Comparison of ENCODE assay signal across 30 cellular contexts in the genomic region with DNA sequence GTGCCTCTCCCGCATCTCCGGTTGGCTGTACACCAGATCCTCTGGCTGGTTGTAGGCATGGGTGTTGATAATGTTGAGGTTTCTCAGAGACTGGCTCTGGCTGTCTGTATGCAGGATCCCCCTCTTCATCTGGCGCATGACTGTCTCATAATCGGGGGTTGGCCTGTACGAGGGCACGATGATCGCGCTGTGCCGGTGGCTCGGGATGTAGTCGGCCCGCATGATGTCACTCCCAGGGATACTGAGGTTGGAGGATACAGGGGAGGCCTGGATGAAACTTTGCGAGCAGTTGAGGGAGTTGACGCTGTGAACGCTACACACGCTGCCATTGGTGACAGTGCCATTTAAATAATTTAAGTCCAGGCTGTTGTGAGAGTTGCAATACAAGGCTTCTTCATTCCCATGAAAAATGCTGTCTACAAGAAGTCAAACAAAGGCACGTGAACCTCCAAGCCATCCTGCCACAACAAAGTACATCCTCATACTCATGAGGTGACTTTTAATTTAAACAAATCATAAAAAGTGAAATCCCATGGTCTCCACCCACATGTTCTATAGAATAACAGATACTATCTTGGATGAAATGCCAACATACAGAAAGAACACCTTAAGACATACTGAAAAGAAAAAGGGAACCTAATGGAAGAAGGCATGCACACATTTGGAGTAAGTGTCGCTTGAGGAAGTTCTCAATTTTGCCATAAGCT.
"Had no signal": no experiment of that assay in that cellular context is flagged by ENCODE, and none has a peak within 500 bp of the region (broad histone marks: within the 10 kb centered on the region; RNA-seq: fewer than 3 reads in every experiment).

No MANE protein-coding gene starts in this region.

- H3K9me3 ChIP-seq: heart left ventricle, mucosa of descending colon, neutrophil, ovary, sigmoid colon, SK-N-SH, suprapubic skin, tibial artery, upper lobe of right lung had no signal

- H3K27ac ChIP-seq: heart left ventricle, neutrophil, ovary, suprapubic skin, tibial artery, upper lobe of right lung had no signal

- H3K4me1 Mint-ChIP-seq: central memory CD8-positive, alpha-beta T cell; nephron; stimulated activated memory B cell treated with anti-CD40 and anti-IgM and Interleukin-4, amounts not matched to agents 10 μg/mL and 1 μg/mL and 100 μg/mL, for 72 hours; T-helper 17 cell had no signal

- H3K9ac ChIP-seq: SK-N-SH had no signal

- DNase-seq: activated CD4-positive, alpha-beta memory T cell treated with anti-CD3 and anti-CD28 coated beads for 36 hours; activated CD4-positive, alpha-beta T cell treated with anti-CD3 and anti-CD28 coated beads for 36 hours; activated CD4-positive, CD25-positive, alpha-beta regulatory T cell; activated CD8-positive, alpha-beta memory T cell treated with anti-CD3 and anti-CD28 coated beads, Interleukin-2, amount 50 U/mL, for 48 hours; activated gamma-delta T cell treated with Interleukin-2 at 50 U/mL for 16 hours; activated naive CD4-positive, alpha-beta T cell treated with anti-CD3 and anti-CD28 coated beads, Interleukin-2, amount 50 U/mL, for 16 hours; activated T-cell treated with anti-CD3 and anti-CD28 coated beads, Interleukin-2, amount 50 U/mL, for 24 hours; amniotic stem cell; effector CD8-positive, alpha-beta T cell; erythroblast; heart left ventricle; mesendoderm; mucosa of descending colon; ovary; sigmoid colon; SK-N-SH; small intestine; stimulated activated CD4-positive, alpha-beta T cell treated with anti-CD3 and anti-CD28 coated beads, Interleukin-1b, Interleukin-23, amount 100 ng/mL, for 48 hours; stimulated activated CD4-positive, alpha-beta T cell treated with anti-CD3 and anti-CD28 coated beads, Interleukin-4, amount 100 ng/mL, for 4 hours; stimulated activated CD8-positive, alpha-beta memory T cell treated with anti-CD3 and anti-CD28 coated beads, Interleukin-4, amount 100 ng/mL, for 48 hours; T-helper 17 cell; tibial artery; upper lobe of right lung had no signal

- H3K4me1 ChIP-seq: heart left ventricle, suprapubic skin, upper lobe of right lung had no signal

- H3K36me3 ChIP-seq: neutrophil, ovary had no signal

- H3K27ac Mint-ChIP-seq: activated CD4-positive, alpha-beta memory T cell treated with anti-CD3 and anti-CD28 coated beads for 36 hours; activated CD4-positive, alpha-beta T cell treated with anti-CD3 and anti-CD28 coated beads for 36 hours; activated T-cell treated with anti-CD3 and anti-CD28 coated beads, Interleukin-2, amount 50 U/mL, for 24 hours; dendritic cell treated with granulocyte-macrophage colony-stimulating factor and Interleukin-4, amounts not matched to agents 40 ng/mL and 50 ng/mL, for 4 days; nephron; progenitor cell of endocrine pancreas; stimulated activated memory B cell treated with anti-CD40 and anti-IgM and Interleukin-4, amounts not matched to agents 10 μg/mL and 1 μg/mL and 100 μg/mL, for 72 hours; T-helper 17 cell had no signal

- ATAC-seq: stimulated activated memory B cell treated with anti-CD40 and anti-IgM and Interleukin-4, amounts not matched to agents 10 μg/mL and 1 μg/mL and 100 μg/mL, for 72 hours; T-helper 17 cell had no signal

- H3K36me3 Mint-ChIP-seq: activated CD4-positive, alpha-beta memory T cell treated with anti-CD3 and anti-CD28 coated beads for 36 hours; stimulated activated memory B cell treated with anti-CD40 and anti-IgM and Interleukin-4, amounts not matched to agents 10 μg/mL and 1 μg/mL and 100 μg/mL, for 72 hours had no signal

- H3K27me3 Mint-ChIP-seq: activated CD4-positive, alpha-beta memory T cell treated with anti-CD3 and anti-CD28 coated beads for 36 hours; activated CD4-positive, alpha-beta T cell treated with anti-CD3 and anti-CD28 coated beads for 36 hours; activated T-cell treated with anti-CD3 and anti-CD28 coated beads, Interleukin-2, amount 50 U/mL, for 24 hours; central memory CD8-positive, alpha-beta T cell; dendritic cell treated with granulocyte-macrophage colony-stimulating factor and Interleukin-4, amounts not matched to agents 40 ng/mL and 50 ng/mL, for 4 days; progenitor cell of endocrine pancreas had no signal

- H3K9me2 ChIP-seq: SK-N-SH had no signal

- H3K4me3 ChIP-seq: heart left ventricle, mucosa of descending colon, ovary, sigmoid colon, suprapubic skin, tibial artery, upper lobe of right lung had no signal

- H3K9me3 Mint-ChIP-seq: activated CD4-positive, alpha-beta memory T cell treated with anti-CD3 and anti-CD28 coated beads for 36 hours; activated T-cell treated with anti-CD3 and anti-CD28 coated beads, Interleukin-2, amount 50 U/mL, for 24 hours; central memory CD8-positive, alpha-beta T cell; dendritic cell treated with granulocyte-macrophage colony-stimulating factor and Interleukin-4, amounts not matched to agents 40 ng/mL and 50 ng/mL, for 4 days; nephron; stimulated activated memory B cell treated with anti-CD40 and anti-IgM and Interleukin-4, amounts not matched to agents 10 μg/mL and 1 μg/mL and 100 μg/mL, for 72 hours had no signal

- H3K27me3 ChIP-seq: heart left ventricle, neutrophil, ovary, sigmoid colon, suprapubic skin, tibial artery, upper lobe of right lung had no signal

- H3K4me2 ChIP-seq: SK-N-SH had no signal

- H3K4me3 Mint-ChIP-seq: activated CD4-positive, alpha-beta memory T cell treated with anti-CD3 and anti-CD28 coated beads for 36 hours; activated CD4-positive, alpha-beta T cell treated with anti-CD3 and anti-CD28 coated beads for 36 hours; activated T-cell treated with anti-CD3 and anti-CD28 coated beads, Interleukin-2, amount 50 U/mL, for 24 hours; central memory CD8-positive, alpha-beta T cell; dendritic cell treated with granulocyte-macrophage colony-stimulating factor and Interleukin-4, amounts not matched to agents 40 ng/mL and 50 ng/mL, for 4 days; nephron; stimulated activated memory B cell treated with anti-CD40 and anti-IgM and Interleukin-4, amounts not matched to agents 10 μg/mL and 1 μg/mL and 100 μg/mL, for 72 hours; T-helper 17 cell had no signal
